ENCODE assay signal across 27 cellular contexts in the genomic region with DNA sequence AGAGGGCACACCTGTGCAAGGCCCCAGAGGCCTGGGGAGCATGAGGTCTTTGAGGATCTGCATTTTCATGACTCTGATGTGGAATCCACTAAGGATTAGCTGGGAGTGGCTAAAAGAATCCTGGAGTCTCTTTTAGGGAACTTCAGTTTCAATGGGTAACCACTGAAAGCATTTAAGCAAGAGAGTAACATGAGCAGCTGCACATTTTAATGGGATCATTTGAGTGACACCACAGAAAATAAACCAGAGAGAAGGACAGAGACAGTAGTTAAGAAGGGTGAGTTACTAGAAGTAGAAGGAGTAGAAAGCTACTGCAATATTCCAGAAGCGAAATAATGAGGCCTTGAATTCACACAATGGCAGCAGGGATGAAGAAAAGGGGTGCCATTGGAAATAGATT.
"Had no signal": no experiment of that assay in that cellular context is flagged by ENCODE, and none has a peak within 500 bp of the region (broad histone marks: within the 10 kb centered on the region; RNA-seq: fewer than 3 reads in every experiment).

No MANE protein-coding gene starts in this region.

- H3K27ac ChIP-seq: epithelial cell of prostate, hepatocyte, neural progenitor cell, parathyroid adenoma, right atrium auricular region, spleen, testis, transverse colon, VCaP had no signal

- H3K4me3 ChIP-seq: hepatocyte, neural progenitor cell, right atrium auricular region, spleen, testis, transverse colon had no signal

- ATAC-seq: left ventricle myocardium superior; naive thymus-derived CD4-positive, alpha-beta T cell had no signal

- H3K27me3 Mint-ChIP-seq: central memory CD8-positive, alpha-beta T cell; naive thymus-derived CD4-positive, alpha-beta T cell had no signal

- H3K27me3 ChIP-seq: hepatocyte, neural progenitor cell, right atrium auricular region, spleen, testis, transverse colon had no signal

- H3K9me3 ChIP-seq: right atrium auricular region, spleen, testis, transverse colon had no signal

- H3K36me3 ChIP-seq: neural progenitor cell had no signal

- DNase-seq: activated CD4-positive, alpha-beta T cell treated with anti-CD3 and anti-CD28 coated beads for 4 hours; activated CD4-positive, alpha-beta T cell treated with anti-CD3 and anti-CD28 coated beads, Interleukin-2, amount 50 U/mL, for 4 hours; activated gamma-delta T cell; activated naive CD4-positive, alpha-beta T cell treated with anti-CD3 and anti-CD28 coated beads, Interleukin-2, amount 50 U/mL, for 16 hours; activated T-cell treated with anti-CD3 and anti-CD28 coated beads for 4 hours; anterior cingulate cortex; dermis blood vessel endothelial cell; effector CD8-positive, alpha-beta T cell; glutamatergic neuron; islet precursor cell; left ventricle myocardium superior; naive thymus-derived CD4-positive, alpha-beta T cell; occipital lobe; spleen; stimulated activated naive CD4-positive, alpha-beta T cell treated with Interleukin-2 at 50 U/mL for 16 hours; T-helper 1 cell; testis; transverse colon had no signal

- H3K9me3 Mint-ChIP-seq: activated T-helper 1 cell treated with anti-CD3 and anti-CD28 coated beads, Interleukin-12 subunit alpha, Interleukin-12 subunit beta, Interleukin-2, Interleukin-4 antibody, amounts not matched to agents 30 ng/mL and 10 ng/mL and 1 ng/mL, durations not matched to agents 14 hours and 24 hours and 36 hours; central memory CD8-positive, alpha-beta T cell; naive thymus-derived CD4-positive, alpha-beta T cell; neural progenitor cell; T-helper 2 cell treated with Interferon-gamma antibody and Interleukin-4, amounts not matched to agents 5 μg/mL and 100 μg/mL, for 36 hours had no signal

- H3K27ac Mint-ChIP-seq: activated T-helper 1 cell treated with anti-CD3 and anti-CD28 coated beads, Interleukin-12 subunit alpha, Interleukin-12 subunit beta, Interleukin-2, Interleukin-4 antibody, amounts not matched to agents 30 ng/mL and 10 ng/mL and 1 ng/mL, durations not matched to agents 14 hours and 24 hours and 36 hours; neural progenitor cell; T-helper 2 cell treated with Interferon-gamma antibody and Interleukin-4, amounts not matched to agents 5 μg/mL and 100 μg/mL, for 36 hours had no signal

- H3K4me3 Mint-ChIP-seq: activated T-helper 1 cell treated with anti-CD3 and anti-CD28 coated beads, Interleukin-12 subunit alpha, Interleukin-12 subunit beta, Interleukin-2, Interleukin-4 antibody, amounts not matched to agents 30 ng/mL and 10 ng/mL and 1 ng/mL, durations not matched to agents 14 hours and 24 hours and 36 hours; central memory CD8-positive, alpha-beta T cell; naive thymus-derived CD4-positive, alpha-beta T cell; neural progenitor cell; T-helper 2 cell treated with Interferon-gamma antibody and Interleukin-4, amounts not matched to agents 5 μg/mL and 100 μg/mL, for 36 hours had no signal
